8 cellular contexts compared by ENCODE assay signal in the genomic region with DNA sequence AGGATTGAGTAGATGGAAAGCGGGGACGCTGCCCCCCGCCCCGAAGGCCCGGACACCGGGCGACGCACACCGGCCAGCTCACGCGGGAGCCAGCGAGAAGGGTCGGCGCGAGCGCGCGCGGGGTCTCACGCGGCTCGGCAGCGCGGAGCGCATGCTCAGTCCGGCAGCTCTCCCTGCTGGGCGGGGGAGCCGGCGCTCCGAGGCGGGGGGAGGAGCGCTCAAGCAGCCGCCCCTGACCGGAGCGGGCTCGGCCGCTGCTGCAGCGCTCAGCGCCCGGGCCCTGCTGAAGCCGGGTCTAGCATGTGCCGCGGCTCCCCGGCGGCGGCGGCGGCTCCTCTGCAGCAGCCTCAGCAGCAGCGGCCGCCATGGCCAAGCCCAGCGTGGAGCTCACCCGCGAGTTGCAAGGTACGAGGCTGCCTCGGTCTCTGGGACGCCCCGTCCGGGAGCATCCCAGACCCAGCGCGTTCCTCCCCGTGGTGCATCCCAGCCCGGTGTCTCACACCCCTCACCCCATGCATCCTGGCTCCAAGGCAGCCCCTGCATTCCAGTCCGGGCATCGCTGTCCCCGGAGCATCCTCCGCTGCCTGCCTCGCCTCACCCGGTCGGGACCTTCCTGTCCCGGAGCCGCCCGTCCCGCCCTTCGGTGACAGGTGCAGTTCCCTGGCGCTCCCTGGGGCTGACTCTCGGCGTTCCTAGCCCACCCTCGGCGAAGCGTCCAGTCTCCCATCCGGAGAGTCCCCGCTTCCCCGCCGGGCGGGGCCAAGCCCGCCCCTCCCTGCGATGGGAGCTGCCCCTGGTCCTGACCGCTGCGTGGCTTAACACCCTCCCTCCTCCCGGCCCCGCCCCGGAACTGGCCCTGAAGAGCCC. TPM values are rescaled to one million over a fixed set of nuclear protein-coding genes. Genes with fewer than 3 reads are reported as not detected.
DNase-seq lines count a peak whose midpoint lies in the region; ATAC-seq, FAIRE-seq and TF ChIP-seq lines count a peak whose summit lies in the region.

A gene with protein sequence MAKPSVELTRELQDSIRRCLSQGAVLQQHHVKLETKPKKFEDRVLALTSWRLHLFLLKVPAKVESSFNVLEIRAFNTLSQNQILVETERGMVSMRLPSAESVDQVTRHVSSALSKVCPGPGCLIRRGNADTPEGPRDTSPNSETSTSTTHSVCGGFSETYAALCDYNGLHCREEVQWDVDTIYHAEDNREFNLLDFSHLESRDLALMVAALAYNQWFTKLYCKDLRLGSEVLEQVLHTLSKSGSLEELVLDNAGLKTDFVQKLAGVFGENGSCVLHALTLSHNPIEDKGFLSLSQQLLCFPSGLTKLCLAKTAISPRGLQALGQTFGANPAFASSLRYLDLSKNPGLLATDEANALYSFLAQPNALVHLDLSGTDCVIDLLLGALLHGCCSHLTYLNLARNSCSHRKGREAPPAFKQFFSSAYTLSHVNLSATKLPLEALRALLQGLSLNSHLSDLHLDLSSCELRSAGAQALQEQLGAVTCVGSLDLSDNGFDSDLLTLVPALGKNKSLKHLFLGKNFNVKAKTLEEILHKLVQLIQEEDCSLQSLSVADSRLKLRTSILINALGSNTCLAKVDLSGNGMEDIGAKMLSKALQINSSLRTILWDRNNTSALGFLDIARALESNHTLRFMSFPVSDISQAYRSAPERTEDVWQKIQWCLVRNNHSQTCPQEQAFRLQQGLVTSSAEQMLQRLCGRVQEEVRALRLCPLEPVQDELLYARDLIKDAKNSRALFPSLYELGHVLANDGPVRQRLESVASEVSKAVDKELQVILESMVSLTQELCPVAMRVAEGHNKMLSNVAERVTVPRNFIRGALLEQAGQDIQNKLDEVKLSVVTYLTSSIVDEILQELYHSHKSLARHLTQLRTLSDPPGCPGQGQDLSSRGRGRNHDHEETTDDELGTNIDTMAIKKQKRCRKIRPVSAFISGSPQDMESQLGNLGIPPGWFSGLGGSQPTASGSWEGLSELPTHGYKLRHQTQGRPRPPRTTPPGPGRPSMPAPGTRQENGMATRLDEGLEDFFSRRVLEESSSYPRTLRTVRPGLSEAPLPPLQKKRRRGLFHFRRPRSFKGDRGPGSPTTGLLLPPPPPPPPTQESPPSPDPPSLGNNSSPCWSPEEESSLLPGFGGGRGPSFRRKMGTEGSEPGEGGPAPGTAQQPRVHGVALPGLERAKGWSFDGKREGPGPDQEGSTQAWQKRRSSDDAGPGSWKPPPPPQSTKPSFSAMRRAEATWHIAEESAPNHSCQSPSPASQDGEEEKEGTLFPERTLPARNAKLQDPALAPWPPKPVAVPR (N-terminal part only) (plus strand): TSS at position 221 of the 867 bp plus-strand sequence. CDS start 145 bp downstream, at position 366.

- peak within 1 kb of the TSS in 2 of 3 donors; percentile 63 to 89 for H3K27ac Mint-ChIP-seq in CD4-positive, CD25-positive, alpha-beta regulatory T cell
- H3K27ac Mint-ChIP-seq in activated T-cell treated with anti-CD3 and anti-CD28 coated beads, Interleukin-2, amount 50 U/mL, for 24 hours, result peak within 1 kb of the TSS; percentile 69

- H3K4me3 ChIP-seq in CD4-positive, CD25-positive, alpha-beta regulatory T cell (ENCODE audit: low read depth, low read length), result no peak within 1 kb of the TSS
- H3K4me3 ChIP-seq in NT2/D1 (ENCODE audit: insufficient read length, low read depth) (peak within 1 kb of the TSS; percentile 60), esophagus muscularis mucosa (peak within 1 kb of the TSS; percentile 55 to 73 (median 63)), muscle layer of colon (ENCODE audit: low read depth in 1 of 2, low read length in 2 of 2) (peak within 1 kb of the TSS; percentile 33 to 58)

- H3K4me3 Mint-ChIP-seq in CD4-positive, CD25-positive, alpha-beta regulatory T cell, result peak within 1 kb of the TSS; percentile 84 to 92 (median 90)
- peak within 1 kb of the TSS; percentile 68 for H3K4me3 Mint-ChIP-seq in activated T-cell treated with anti-CD3 and anti-CD28 coated beads, Interleukin-2, amount 50 U/mL, for 24 hours

- no peak for TF ChIP-seq CTCF in esophagus muscularis mucosa (IDR thresholded peaks at IDR 0.05)

- WGBS in esophagus muscularis mucosa, result 0% methylated on average over 19 of the region's 92 CpGs

- H3K9ac ChIP-seq in NT2/D1 (ENCODE audit: insufficient read length, low read depth) (peak within 1 kb of the TSS; percentile 73), muscle layer of colon (ENCODE audit: low read length) (no peak within 1 kb of the TSS)

- peak; percentile 62 to 67 for ATAC-seq in CD4-positive, CD25-positive, alpha-beta regulatory T cell (ENCODE audit: low read depth in 2 of 2)
- ATAC-seq in HG03460 (IDR thresholded peaks at IDR 0.05; ENCODE audit: unreplicated experiment), result peak; percentile 69
- ATAC-seq in stimulated activated naive CD8-positive, alpha-beta T cell treated with anti-CD3 and anti-CD28 coated beads, Interleukin-15, Interleukin-2, amounts not matched to agents 100 U/mL and 50 U/mL, for 24 hours, result peak; percentile 51

- no peaks in the 10 kb centered on the region for H3K36me3 ChIP-seq in CD4-positive, CD25-positive, alpha-beta regulatory T cell (ENCODE audit: control insufficient read depth, insufficient read depth, low read length)
- no peaks in the 10 kb centered on the region for H3K36me3 ChIP-seq in NT2/D1 (ENCODE audit: insufficient read depth, insufficient read length, low read length)
- H3K36me3 ChIP-seq in esophagus muscularis mucosa, result no peaks in the 10 kb centered on the region
- H3K36me3 ChIP-seq in muscle layer of colon (ENCODE audit: insufficient read depth, low read length), result no peaks in the 10 kb centered on the region

- intact Hi-C loops in esophagus muscularis mucosa (cut with DNase I), result loop anchor here (5.0 kb wide), 1 partner anchor 40 kb away; no protein-coding TSS in a partner anchor

- H3K27me3 ChIP-seq in CD4-positive, CD25-positive, alpha-beta regulatory T cell (ENCODE audit: control insufficient read depth, insufficient read depth, low read length), result peaks cover 5% of the 10 kb centered on the region
- H3K27me3 ChIP-seq in NT2/D1 (ENCODE audit: insufficient read depth, insufficient read length) (peaks cover 40% of the 10 kb centered on the region), esophagus muscularis mucosa (peaks cover 0 to 12% (median 0%) of the 10 kb centered on the region in 4 donors), muscle layer of colon (ENCODE audit: control insufficient read depth in 1 of 2, insufficient read depth in 2 of 2, low read length in 2 of 2) (peaks cover 0 to 6% of the 10 kb centered on the region in 2 donors)

- no peak for TF ChIP-seq EP300 in esophagus muscularis mucosa (IDR thresholded peaks at IDR 0.05)

- peaks cover 0 to 17% (median 8%) of the 10 kb centered on the region in 4 donors for H3K4me1 Mint-ChIP-seq in CD4-positive, CD25-positive, alpha-beta regulatory T cell
- H3K4me1 Mint-ChIP-seq in activated T-cell treated with anti-CD3 and anti-CD28 coated beads, Interleukin-2, amount 50 U/mL, for 24 hours (ENCODE audit: low read depth), result peaks cover 24% of the 10 kb centered on the region

- TF ChIP-seq POLR2A in esophagus muscularis mucosa (IDR thresholded peaks at IDR 0.05; ENCODE audit: low read depth), result no peak

- H3K9me3 ChIP-seq in CD4-positive, CD25-positive, alpha-beta regulatory T cell (ENCODE audit: control insufficient read depth in 2 of 2, low read length in 2 of 2), result no peaks in the 10 kb centered on the region
- H3K9me3 ChIP-seq in NT2/D1 (ENCODE audit: insufficient read depth, low read length) (no peaks in the 10 kb centered on the region), esophagus muscularis mucosa (no peaks in the 10 kb centered on the region), muscle layer of colon (ENCODE audit: low read length) (no peaks in the 10 kb centered on the region)

- no peak within 1 kb of the TSS for H3K27ac ChIP-seq in CD4-positive, CD25-positive, alpha-beta regulatory T cell (ENCODE audit: insufficient read depth, low read length, poor library complexity, severe bottlenecking)
- H3K27ac ChIP-seq in esophagus muscularis mucosa (replicated peaks in 1 of 4), result peak within 1 kb of the TSS; percentile 60 to 72 (median 66)
- H3K27ac ChIP-seq in muscle layer of colon (ENCODE audit: low read depth, low read length), result peak within 1 kb of the TSS; percentile 66

- H3K4me1 ChIP-seq in CD4-positive, CD25-positive, alpha-beta regulatory T cell (ENCODE audit: control insufficient read depth, insufficient read depth, low read length, poor library complexity, severe bottlenecking), result peaks cover 14% of the 10 kb centered on the region
- H3K4me1 ChIP-seq in NT2/D1 (ENCODE audit: insufficient read depth, insufficient read length) (peaks cover 4% of the 10 kb centered on the region), esophagus muscularis mucosa (peaks cover 12 to 22% (median 19%) of the 10 kb centered on the region in 4 donors), muscle layer of colon (ENCODE audit: insufficient read depth, low read length) (peaks cover 7% of the 10 kb centered on the region)

- H3K36me3 Mint-ChIP-seq in CD4-positive, CD25-positive, alpha-beta regulatory T cell, result no peaks in the 10 kb centered on the region
- no peaks in the 10 kb centered on the region for H3K36me3 Mint-ChIP-seq in activated T-cell treated with anti-CD3 and anti-CD28 coated beads, Interleukin-2, amount 50 U/mL, for 24 hours (ENCODE audit: low read depth)

- peaks cover 48% of the 10 kb centered on the region for H3K27me3 Mint-ChIP-seq in CD4-positive, CD25-positive, alpha-beta regulatory T cell
- H3K27me3 Mint-ChIP-seq in activated T-cell treated with anti-CD3 and anti-CD28 coated beads, Interleukin-2, amount 50 U/mL, for 24 hours, result peaks cover 21% of the 10 kb centered on the region

- peak; percentile 46 to 55 (median 55) for DNase-seq in CD4-positive, CD25-positive, alpha-beta regulatory T cell
- DNase-seq in GM19239 (ENCODE audit: insufficient read length, low spot score), result peak; percentile 80
- no peak for DNase-seq in NT2/D1 (ENCODE audit: low read depth, low spot score)
- DNase-seq in activated T-cell treated with anti-CD3 and anti-CD28 coated beads, Interleukin-2, amount 50 U/mL, for 24 hours, result peak; percentile 79
- no peak for DNase-seq in esophagus muscularis mucosa (ENCODE audit: extremely low spot score)
- peak; percentile 72 for DNase-seq in stimulated activated naive CD8-positive, alpha-beta T cell treated with anti-CD3 and anti-CD28 coated beads, Interleukin-15, Interleukin-2, amounts not matched to agents 100 U/mL and 50 U/mL, for 24 hours

- no peak for FAIRE-seq in GM19239 (lab: Jason Lieb, UNC)

- H3K9me3 Mint-ChIP-seq in CD4-positive, CD25-positive, alpha-beta regulatory T cell, result peaks cover 0 to 2% (median 0%) of the 10 kb centered on the region in 7 donors
- H3K9me3 Mint-ChIP-seq in activated T-cell treated with anti-CD3 and anti-CD28 coated beads, Interleukin-2, amount 50 U/mL, for 24 hours, result no peaks in the 10 kb centered on the region

RNA-seq across cellular contexts. Expression of the gene that starts here (rescaled TPM):
- 0.52 TPM for total RNA-seq in CD4-positive, CD25-positive, alpha-beta regulatory T cell
- polyA plus RNA-seq in CD4-positive, CD25-positive, alpha-beta regulatory T cell, result not detected
- under 1 TPM in 2 of 4 donors, not detected in 2; 0.17 to 0.29 TPM for total RNA-seq in esophagus muscularis mucosa

Comparison
In these comparisons a context has a peak if more than half of its experiments do, and no peak if none do; other contexts are left out.
1. Peak in DNase-seq and ATAC-seq in CD4-positive, CD25-positive, alpha-beta regulatory T cell; RNA of the gene not detected or under 1 TPM.
2. DNase-seq: peak in GM19239 (single experiment), activated T-cell treated with anti-CD3 and anti-CD28 coated beads, Interleukin-2, amount 50 U/mL, for 24 hours (single experiment) and stimulated activated naive CD8-positive, alpha-beta T cell treated with anti-CD3 and anti-CD28 coated beads, Interleukin-15, Interleukin-2, amounts not matched to agents 100 U/mL and 50 U/mL, for 24 hours (single experiment); none in NT2/D1 (single experiment) and esophagus muscularis mucosa (single experiment).
3. Peak in every context shown above with its lines, with median percentiles within 50 percentile points of each other: ATAC-seq.